Comparison of ENCODE assay signal across 9 cellular contexts in the genomic region with DNA sequence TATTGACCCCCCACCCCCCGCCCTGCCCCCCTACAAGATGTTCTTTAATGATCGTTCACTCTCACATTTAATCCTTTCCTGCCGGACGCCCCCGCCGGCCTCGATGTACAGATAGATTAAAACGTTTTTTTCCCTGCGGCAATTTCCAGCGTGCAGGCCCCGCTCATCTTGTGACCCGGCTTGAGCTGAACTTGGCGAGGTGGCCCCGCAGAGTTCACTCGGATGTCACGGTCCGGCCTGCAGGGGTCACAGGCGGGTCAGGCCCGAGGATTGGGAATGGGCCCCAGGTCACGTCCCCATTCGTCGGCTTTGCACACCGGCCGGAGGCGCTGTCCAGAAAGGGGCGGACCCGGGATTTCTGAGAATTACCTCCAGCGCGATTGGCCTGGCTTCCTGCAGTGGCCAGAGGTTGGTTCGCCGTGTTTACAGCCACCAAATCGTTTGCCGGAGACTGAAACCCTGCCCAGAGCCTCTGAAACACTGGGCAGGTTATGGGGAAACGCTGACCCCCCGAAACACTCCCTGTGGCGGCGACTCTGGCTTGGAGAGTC. TPM values are rescaled to one million over a fixed set of nuclear protein-coding genes. Genes with fewer than 3 reads are reported as not detected.
DNase-seq lines count a peak whose midpoint lies in the region; ATAC-seq and TF ChIP-seq lines count a peak whose summit lies in the region.
"Had no signal": no experiment of that assay in that cellular context is flagged by ENCODE, and none has a peak within 500 bp of the region (broad histone marks: within the 10 kb centered on the region; RNA-seq: fewer than 3 reads in every experiment).

No MANE protein-coding gene starts in this region.

- peaks cover 38% of the 10 kb centered on the region for H3K27me3 Mint-ChIP-seq in memory B cell

- TF ChIP-seq CTCF in left ventricle myocardium inferior (IDR thresholded peaks at IDR 0.05; ENCODE audit: borderline replicate concordance): no peak
- no peak for TF ChIP-seq CTCF in right atrium auricular region (IDR thresholded peaks at IDR 0.05)
- no peak for TF ChIP-seq CTCF in body of pancreas (IDR thresholded peaks at IDR 0.05)

- no peak for TF ChIP-seq POLR2A in body of pancreas (IDR thresholded peaks at IDR 0.05)

- H3K36me3 ChIP-seq in left ventricle myocardium inferior (no peaks in the 10 kb centered on the region), right atrium auricular region (no peaks in the 10 kb centered on the region), body of pancreas (replicated peaks in 1 of 2; ENCODE audit: insufficient read depth in 1 of 2, low read depth in 2 of 2) (no peaks in the 10 kb centered on the region), urinary bladder (ENCODE audit: insufficient read depth) (no peaks in the 10 kb centered on the region)

- intact Hi-C loops in left ventricle myocardium inferior (cut with micrococcal nuclease) (no loop called here), body of pancreas (cut with DNase I) (no loop called here)

- H3K27me3 ChIP-seq in left ventricle myocardium inferior (ENCODE audit: low read depth): peaks cover 98% of the 10 kb centered on the region
- H3K27me3 ChIP-seq in right atrium auricular region: peaks cover 15 to 39% of the 10 kb centered on the region in 2 donors
- H3K27me3 ChIP-seq in body of pancreas: peaks cover 0 to 22% of the 10 kb centered on the region in 2 donors

- H3K9me3 ChIP-seq in left ventricle myocardium inferior (replicated peaks) (no peaks in the 10 kb centered on the region), right atrium auricular region (no peaks in the 10 kb centered on the region), body of pancreas (no peaks in the 10 kb centered on the region)

- H3K4me1 Mint-ChIP-seq in memory B cell: peaks cover 16% of the 10 kb centered on the region

- ATAC-seq in body of pancreas (peak; percentile 54), memory B cell (ENCODE audit: low read depth) (no peak), HG02642 (IDR thresholded peaks at IDR 0.05; ENCODE audit: poor library complexity, unreplicated experiment) (no peak)

- H3K4me3 ChIP-seq in left ventricle myocardium inferior: peak overlapping the region; percentile 62
- H3K4me3 ChIP-seq in right atrium auricular region: peak overlapping the region in 1 of 2 donors; percentile 43
- no peak overlapping the region for H3K4me3 ChIP-seq in body of pancreas
- H3K4me3 ChIP-seq in urinary bladder (ENCODE audit: low read depth, low read length): peak overlapping the region; percentile 30

- no peaks in the 10 kb centered on the region for H3K36me3 Mint-ChIP-seq in memory B cell

- no peak overlapping the region for H3K27ac ChIP-seq in left ventricle myocardium inferior (replicated peaks)
- H3K27ac ChIP-seq in right atrium auricular region: no peak overlapping the region
- H3K27ac ChIP-seq in body of pancreas: no peak overlapping the region
- no peak overlapping the region for H3K27ac ChIP-seq in urinary bladder (ENCODE audit: low read depth)

- H3K27ac Mint-ChIP-seq in memory B cell: no peak overlapping the region

- H3K4me1 ChIP-seq in left ventricle myocardium inferior (peaks cover 52% of the 10 kb centered on the region), right atrium auricular region (peaks cover 0 to 49% of the 10 kb centered on the region in 2 donors), body of pancreas (peaks cover 31% of the 10 kb centered on the region), urinary bladder (ENCODE audit: insufficient read depth) (peaks cover 4% of the 10 kb centered on the region)

- DNase-seq in left ventricle myocardium inferior: no peak
- no peak for DNase-seq in right atrium auricular region (ENCODE audit: low spot score)
- peak in 3 of 4 donors; percentile 33 to 57 (median 35) for DNase-seq in body of pancreas
- DNase-seq in memory B cell (ENCODE audit: low spot score in 2 of 2): no peak
- no peak for DNase-seq in midbrain (lab: John Stamatoyannopoulos, UW)
- no peak for DNase-seq in NOMO-1 (lab: John Stamatoyannopoulos, UW; ENCODE audit: unreplicated experiment in 2 of 2)
- DNase-seq: NCI-H187 treated with DMSO at 0.1 percent for 48 hours had no signal

- H3K9me3 Mint-ChIP-seq in memory B cell: no peaks in the 10 kb centered on the region

- peak overlapping the region; percentile 81 for H3K4me3 Mint-ChIP-seq in memory B cell

- 1 to 2% methylated on average over 14 to 37 of the region's 37 CpGs for WGBS in body of pancreas, 2 donors
- WGBS in urinary bladder: 4% methylated on average over 37 of the region's 37 CpGs

RNA-seq across cellular contexts. Expression of gene CYP26A1, which starts 1.9 kb away (rescaled TPM):
- total RNA-seq in left ventricle myocardium inferior: not detected
- not detected for total RNA-seq in right atrium auricular region
- 1 to 10 TPM in 1 of 2 donors, not detected in 1; 5.6 TPM for total RNA-seq in body of pancreas
- total RNA-seq in urinary bladder: not detected
- polyA plus RNA-seq in urinary bladder: not detected

RNA-seq across cellular contexts. Expression of gene CYP26C1, which starts 11.2 kb away (rescaled TPM):
- total RNA-seq in left ventricle myocardium inferior: not detected
- total RNA-seq in right atrium auricular region: not detected
- total RNA-seq in body of pancreas: under 1 TPM; 0.33 to 0.52 TPM
- total RNA-seq in urinary bladder: not detected
- not detected for polyA plus RNA-seq in urinary bladder

Comparison
In these comparisons a context has a peak if more than half of its experiments do, and no peak if none do; other contexts are left out.
1. DNase-seq: peak in body of pancreas (3 of 4); none in left ventricle myocardium inferior (single experiment), right atrium auricular region (single experiment), memory B cell (0 of 2), midbrain (single experiment) and NOMO-1 (0 of 2).
2. H3K4me3 ChIP-seq: peak in left ventricle myocardium inferior (single experiment) and urinary bladder (single experiment); none in body of pancreas (0 of 2).